In the genomic region with DNA sequence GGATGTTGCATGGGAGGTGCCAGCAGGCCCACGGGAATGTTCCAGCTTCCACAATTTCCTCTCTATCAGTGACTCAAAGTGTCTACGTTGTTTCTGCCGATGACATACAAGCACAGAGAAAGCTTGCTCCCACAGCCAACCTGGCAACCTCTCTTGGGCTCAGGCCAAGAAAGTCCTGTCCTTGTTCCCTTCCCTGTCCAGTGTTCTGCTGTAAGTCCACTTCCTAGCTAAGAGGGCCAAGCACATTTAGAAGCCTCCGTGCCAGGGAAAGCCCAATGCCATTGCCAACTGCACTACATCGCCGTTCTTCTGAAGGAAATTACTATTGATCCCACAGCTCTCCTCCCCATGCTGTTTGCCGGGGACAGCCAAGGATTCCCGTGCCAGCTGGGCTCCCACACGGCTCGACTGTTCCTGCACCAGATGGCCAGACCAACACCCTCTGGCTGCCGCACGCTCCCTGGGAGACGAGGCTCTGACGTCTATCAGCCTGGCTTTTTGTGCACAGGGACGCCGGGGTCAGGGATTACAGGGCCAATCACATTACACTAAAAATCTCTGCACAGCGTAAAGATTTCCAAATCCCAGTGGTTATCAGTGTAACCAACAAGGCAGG, we compare ENCODE assay signal across 8 cellular contexts.
A peak's percentile ranks its signal among the peaks of the same experiment; 100 is the strongest.
DNase-seq lines count a peak whose midpoint lies in the region; ATAC-seq and TF ChIP-seq lines count a peak whose summit lies in the region.

No MANE protein-coding gene starts in this region.

- no peak overlapping the region for H2BK120ac ChIP-seq in H9 (ENCODE audit: low read depth, low read length, poor library complexity, severe bottlenecking)

- H3K27ac Mint-ChIP-seq in natural killer cell: peak overlapping the region in 1 of 2 donors; percentile 54
- no peak overlapping the region for H3K27ac Mint-ChIP-seq in H9
- no peak overlapping the region for H3K27ac Mint-ChIP-seq in activated CD4-positive, alpha-beta memory T cell treated with anti-CD3 and anti-CD28 coated beads, Interleukin-2, amount 10 ng/mL, durations not matched to agents 7 days and 5 days
- no peak overlapping the region for H3K27ac Mint-ChIP-seq in activated T-helper 2 cell treated with anti-CD3 and anti-CD28 coated beads, Interferon-gamma antibody, Interleukin-2, Interleukin-4, amounts not matched to agents 10 μg/mL and 5 μg/mL and 100 μg/mL, durations not matched to agents 14 hours and 24 hours and 36 hours

- H3K23me2 ChIP-seq in H9 (ENCODE audit: insufficient read length, low read depth, low read length, poor library complexity, severe bottlenecking): peaks cover 5% of the 10 kb centered on the region

- H4K91ac ChIP-seq in H9 (ENCODE audit: insufficient read length, low read depth, low read length): no peak overlapping the region

- H3K56ac ChIP-seq in H9 (ENCODE audit: insufficient read length, low read depth, low read length): no peak overlapping the region

- H3T11ph ChIP-seq in H9 (ENCODE audit: low read length): no peak overlapping the region

- peaks cover 0 to 5% of the 10 kb centered on the region in 2 donors for H3K4me1 Mint-ChIP-seq in natural killer cell
- H3K4me1 Mint-ChIP-seq in H9: peaks cover 50 to 58% of the 10 kb centered on the region in 2 experiments
- peaks cover 30% of the 10 kb centered on the region for H3K4me1 Mint-ChIP-seq in activated CD4-positive, alpha-beta memory T cell treated with anti-CD3 and anti-CD28 coated beads, Interleukin-2, amount 10 ng/mL, durations not matched to agents 7 days and 5 days
- peaks cover 34% of the 10 kb centered on the region for H3K4me1 Mint-ChIP-seq in activated T-helper 2 cell treated with anti-CD3 and anti-CD28 coated beads, Interferon-gamma antibody, Interleukin-2, Interleukin-4, amounts not matched to agents 10 μg/mL and 5 μg/mL and 100 μg/mL, durations not matched to agents 14 hours and 24 hours and 36 hours (ENCODE audit: low read depth)

- H3K4me3 Mint-ChIP-seq in natural killer cell (no peak overlapping the region), H9 (no peak overlapping the region)
- no peak overlapping the region for H3K4me3 Mint-ChIP-seq in activated CD4-positive, alpha-beta memory T cell treated with anti-CD3 and anti-CD28 coated beads, Interleukin-2, amount 10 ng/mL, durations not matched to agents 7 days and 5 days
- H3K4me3 Mint-ChIP-seq in activated T-helper 2 cell treated with anti-CD3 and anti-CD28 coated beads, Interferon-gamma antibody, Interleukin-2, Interleukin-4, amounts not matched to agents 10 μg/mL and 5 μg/mL and 100 μg/mL, durations not matched to agents 14 hours and 24 hours and 36 hours (ENCODE audit: low read depth): no peak overlapping the region

- H3K9me3 ChIP-seq in SK-N-SH (no peaks in the 10 kb centered on the region), H9 (ENCODE audit: control insufficient read depth, low read depth, low read length) (no peaks in the 10 kb centered on the region)

- POLR2A ChIA-PET in SK-N-SH (lab: Yijun Ruan, JAX): interaction anchor here (0.7 to 1.4 kb wide), 9 partner anchors 83 to 454 kb away, joined by 3 to 5 read pairs (median 3); no protein-coding TSS in a partner anchor
- POLR2A ChIA-PET in activated CD4-positive, alpha-beta memory T cell treated with anti-CD3 and anti-CD28 coated beads, Interleukin-2, amount 10 ng/mL, durations not matched to agents 7 days and 5 days (lab: Charles Lee): interaction anchor here (0.7 to 1.3 kb wide), 3 partner anchors 41 to 285 kb away, joined by 3 read pairs; no protein-coding TSS in a partner anchor

- H4K20me1 ChIP-seq in SK-N-SH (ENCODE audit: insufficient read depth) (no peaks in the 10 kb centered on the region), H9 (ENCODE audit: control insufficient read depth, insufficient read depth, insufficient read length) (no peaks in the 10 kb centered on the region)

- peak; percentile 27 for TF ChIP-seq RAD21 in SK-N-SH (IDR thresholded peaks at IDR 0.05; ENCODE audit: low read length)

- H3K27ac ChIP-seq in SK-N-SH (ENCODE audit: low read depth in 2 of 2, low read length in 1 of 2) (peak overlapping the region; percentile 8 to 91), H9 (ENCODE audit: insufficient read length, low read depth, low read length) (no peak overlapping the region)

- H2BK15ac ChIP-seq in H9 (ENCODE audit: low read depth, low read length): no peak overlapping the region

- H3K9ac ChIP-seq in SK-N-SH (no peak overlapping the region), H9 (ENCODE audit: extremely low read depth, insufficient read length, low read length) (no peak overlapping the region)

- TF ChIP-seq CTCF in SK-N-SH (IDR thresholded peaks at IDR 0.05): no peak
- TF ChIP-seq CTCF in retinal pigment epithelial cell (conservative IDR thresholded peaks at IDR 0.05; ENCODE audit: low read depth, low read length): no peak
- no peak for TF ChIP-seq CTCF in natural killer cell (IDR thresholded peaks at IDR 0.05)
- no peak for TF ChIP-seq CTCF in H9 (conservative IDR thresholded peaks at IDR 0.05)

- no peaks in the 10 kb centered on the region for H3K79me1 ChIP-seq in H9 (ENCODE audit: insufficient read depth, low read depth, low read length, poor library complexity, severe bottlenecking)

- intact Hi-C loops in head of caudate nucleus (cut with DNase I): loop anchor here (10.0 kb wide), 2 partner anchors 201 to 341 kb away; no protein-coding TSS in a partner anchor
- intact Hi-C loops in natural killer cell (cut with micrococcal nuclease): loop anchor here (2.0 to 10.0 kb wide), 5 partner anchors 41 to 651 kb away; no protein-coding TSS in a partner anchor
- intact Hi-C loops in activated T-helper 2 cell treated with anti-CD3 and anti-CD28 coated beads, Interferon-gamma antibody, Interleukin-2, Interleukin-4, amounts not matched to agents 10 μg/mL and 5 μg/mL and 100 μg/mL, durations not matched to agents 14 hours and 24 hours and 36 hours (cut with micrococcal nuclease): loop anchor here (10.0 kb wide), 3 partner anchors 79 to 281 kb away; a partner anchor contains a TSS

- H3K4me3 ChIP-seq in SK-N-SH (ENCODE audit: low read depth in 2 of 2, low read length in 1 of 2) (no peak overlapping the region; a peak in 1 of 4 replicates), retinal pigment epithelial cell (ENCODE audit: low read length) (no peak overlapping the region)

- no peak overlapping the region for H2AFZ ChIP-seq in SK-N-SH (ENCODE audit: low read depth)
- no peak overlapping the region for H2AFZ ChIP-seq in H9 (ENCODE audit: low read length)

- H2BK5ac ChIP-seq in H9 (ENCODE audit: insufficient read length, low read length): no peak overlapping the region

- no peak overlapping the region for H2BK12ac ChIP-seq in H9 (ENCODE audit: insufficient read length, low read depth, low read length)

- H2BK20ac ChIP-seq in H9 (ENCODE audit: low read depth, low read length, poor library complexity, severe bottlenecking): no peak overlapping the region

- H3K4ac ChIP-seq in H9 (ENCODE audit: low read depth, low read length): no peak overlapping the region

- DNase-seq in EH (ENCODE audit: low read depth): peak; percentile 61
- peak; percentile 71 for DNase-seq in SK-N-SH
- DNase-seq in head of caudate nucleus: peak; percentile 34 to 82 (median 65)
- peak; percentile 58 for DNase-seq in retinal pigment epithelial cell (ENCODE audit: low read depth)
- DNase-seq in natural killer cell: no peak
- no peak for DNase-seq in H9
- DNase-seq in activated CD4-positive, alpha-beta memory T cell treated with anti-CD3 and anti-CD28 coated beads, Interleukin-2, amount 10 ng/mL, durations not matched to agents 7 days and 5 days: no peak
- DNase-seq in activated T-helper 2 cell treated with anti-CD3 and anti-CD28 coated beads, Interferon-gamma antibody, Interleukin-2, Interleukin-4, amounts not matched to agents 10 μg/mL and 5 μg/mL and 100 μg/mL, durations not matched to agents 14 hours and 24 hours and 36 hours (ENCODE audit: low spot score): no peak

- H3K79me2 ChIP-seq in SK-N-SH (ENCODE audit: insufficient read depth): no peaks in the 10 kb centered on the region
- no peaks in the 10 kb centered on the region for H3K79me2 ChIP-seq in H9 (ENCODE audit: insufficient read depth, low read length)

- no peaks in the 10 kb centered on the region for H3K9me2 ChIP-seq in SK-N-SH

- WGBS in SK-N-SH (ENCODE audit: low lambda C conversion rate): 15% methylated on average over 9 of the region's 17 CpGs
- whole genome bisulfite sequencing in H9 (ENCODE audit: extremely low coverage, insufficient read length, low lambda C conversion rate): no CpG with 5 or more reads among the region's 17 CpGs

- peaks cover 6 to 65% of the 10 kb centered on the region in 2 experiments; a peak in 2 of 4 replicates for H3K4me1 ChIP-seq in SK-N-SH (ENCODE audit: control insufficient read depth in 1 of 2, insufficient read depth in 2 of 2, low read depth in 1 of 2, low read length in 1 of 2)
- peaks cover 27% of the 10 kb centered on the region for H3K4me1 ChIP-seq in H9 (ENCODE audit: insufficient read depth, low read length)

- H3K23ac ChIP-seq in H9 (ENCODE audit: insufficient read length, low read depth, low read length): no peak overlapping the region

- H2AK5ac ChIP-seq in H9 (ENCODE audit: insufficient read length, low read length): no peak overlapping the region

- H3K36me3 Mint-ChIP-seq in natural killer cell (no peaks in the 10 kb centered on the region), H9 (ENCODE audit: insufficient read depth in 1 of 3, low read depth in 3 of 3) (peaks cover 0 to 5% (median 0%) of the 10 kb centered on the region in 3 experiments; a peak in 2 of 7 replicates)
- H3K36me3 Mint-ChIP-seq in activated CD4-positive, alpha-beta memory T cell treated with anti-CD3 and anti-CD28 coated beads, Interleukin-2, amount 10 ng/mL, durations not matched to agents 7 days and 5 days (ENCODE audit: low read depth): no peaks in the 10 kb centered on the region
- no peaks in the 10 kb centered on the region for H3K36me3 Mint-ChIP-seq in activated T-helper 2 cell treated with anti-CD3 and anti-CD28 coated beads, Interferon-gamma antibody, Interleukin-2, Interleukin-4, amounts not matched to agents 10 μg/mL and 5 μg/mL and 100 μg/mL, durations not matched to agents 14 hours and 24 hours and 36 hours (ENCODE audit: low read depth)

- H3K27me3 Mint-ChIP-seq in natural killer cell (ENCODE audit: low read depth in 2 of 2) (peaks cover 9 to 28% of the 10 kb centered on the region in 2 donors), H9 (ENCODE audit: low read depth) (peaks cover 6% of the 10 kb centered on the region)
- H3K27me3 Mint-ChIP-seq in activated CD4-positive, alpha-beta memory T cell treated with anti-CD3 and anti-CD28 coated beads, Interleukin-2, amount 10 ng/mL, durations not matched to agents 7 days and 5 days: peaks cover 3% of the 10 kb centered on the region
- H3K27me3 Mint-ChIP-seq in activated T-helper 2 cell treated with anti-CD3 and anti-CD28 coated beads, Interferon-gamma antibody, Interleukin-2, Interleukin-4, amounts not matched to agents 10 μg/mL and 5 μg/mL and 100 μg/mL, durations not matched to agents 14 hours and 24 hours and 36 hours (ENCODE audit: low read depth): no peaks in the 10 kb centered on the region

- H3K27me3 ChIP-seq in SK-N-SH (ENCODE audit: insufficient read depth) (peaks cover 5% of the 10 kb centered on the region), H9 (ENCODE audit: insufficient read depth, low read length) (no peaks in the 10 kb centered on the region)

- H4K5ac ChIP-seq in H9 (ENCODE audit: insufficient read length, low read depth, low read length): no peak overlapping the region

- H3F3A ChIP-seq in SK-N-SH (replicated peaks; ENCODE audit: insufficient read depth): peaks cover 3% of the 10 kb centered on the region

- TF ChIP-seq EP300 in SK-N-SH (IDR thresholded peaks at IDR 0.05; ENCODE audit: borderline replicate concordance in 1 of 2, low read depth in 1 of 2, low read length in 1 of 2): peak in 1 of 2 experiments; percentile 48; a peak in 2 of 4 replicates

- H3K18ac ChIP-seq in H9 (ENCODE audit: insufficient read length, low read depth, low read length): no peak overlapping the region

- CTCF ChIA-PET in SK-N-SH (lab: Yijun Ruan, JAX): interaction anchor here (0.8 to 2.2 kb wide), 12 partner anchors 10 to 739 kb away, joined by 3 to 17 read pairs (median 4); no protein-coding TSS in a partner anchor
- CTCF ChIA-PET in activated CD4-positive, alpha-beta memory T cell treated with anti-CD3 and anti-CD28 coated beads, Interleukin-2, amount 10 ng/mL, durations not matched to agents 7 days and 5 days (lab: Charles Lee): interaction anchor here (0.7 to 1.9 kb wide), 6 partner anchors 83 to 654 kb away, joined by 3 to 8 read pairs (median 3); no protein-coding TSS in a partner anchor

- H3K4me2 ChIP-seq in SK-N-SH (no peak overlapping the region), H9 (ENCODE audit: insufficient read depth, insufficient read length, low read length) (no peak overlapping the region)

- H3K9me3 Mint-ChIP-seq in natural killer cell (no peaks in the 10 kb centered on the region), H9 (peaks cover 67 to 86% of the 10 kb centered on the region in 2 experiments)
- no peaks in the 10 kb centered on the region for H3K9me3 Mint-ChIP-seq in activated CD4-positive, alpha-beta memory T cell treated with anti-CD3 and anti-CD28 coated beads, Interleukin-2, amount 10 ng/mL, durations not matched to agents 7 days and 5 days
- no peaks in the 10 kb centered on the region for H3K9me3 Mint-ChIP-seq in activated T-helper 2 cell treated with anti-CD3 and anti-CD28 coated beads, Interferon-gamma antibody, Interleukin-2, Interleukin-4, amounts not matched to agents 10 μg/mL and 5 μg/mL and 100 μg/mL, durations not matched to agents 14 hours and 24 hours and 36 hours

- no peak overlapping the region for H4K8ac ChIP-seq in H9 (replicated peaks; ENCODE audit: insufficient read length, low read depth, low read length)

- H3K36me3 ChIP-seq in SK-N-SH (replicated peaks in 1 of 2; ENCODE audit: control insufficient read depth in 1 of 2, insufficient read depth in 2 of 2, low read length in 1 of 2): no peaks in the 10 kb centered on the region

- no peak for ATAC-seq in natural killer cell

- H3K14ac ChIP-seq in H9 (ENCODE audit: insufficient read depth, low read length): no peak overlapping the region

Comparison
In these comparisons a context has a peak if more than half of its experiments do, and no peak if none do; other contexts are left out.
1. DNase-seq: peak in EH (single experiment), SK-N-SH (single experiment), head of caudate nucleus (42 of 42) and retinal pigment epithelial cell (single experiment); none in natural killer cell (single experiment), H9 (single experiment), activated CD4-positive, alpha-beta memory T cell treated with anti-CD3 and anti-CD28 coated beads, Interleukin-2, amount 10 ng/mL, durations not matched to agents 7 days and 5 days (single experiment) and activated T-helper 2 cell treated with anti-CD3 and anti-CD28 coated beads, Interferon-gamma antibody, Interleukin-2, Interleukin-4, amounts not matched to agents 10 μg/mL and 5 μg/mL and 100 μg/mL, durations not matched to agents 14 hours and 24 hours and 36 hours (single experiment).